ENCODE assay signal across 8 cellular contexts in the genomic region with DNA sequence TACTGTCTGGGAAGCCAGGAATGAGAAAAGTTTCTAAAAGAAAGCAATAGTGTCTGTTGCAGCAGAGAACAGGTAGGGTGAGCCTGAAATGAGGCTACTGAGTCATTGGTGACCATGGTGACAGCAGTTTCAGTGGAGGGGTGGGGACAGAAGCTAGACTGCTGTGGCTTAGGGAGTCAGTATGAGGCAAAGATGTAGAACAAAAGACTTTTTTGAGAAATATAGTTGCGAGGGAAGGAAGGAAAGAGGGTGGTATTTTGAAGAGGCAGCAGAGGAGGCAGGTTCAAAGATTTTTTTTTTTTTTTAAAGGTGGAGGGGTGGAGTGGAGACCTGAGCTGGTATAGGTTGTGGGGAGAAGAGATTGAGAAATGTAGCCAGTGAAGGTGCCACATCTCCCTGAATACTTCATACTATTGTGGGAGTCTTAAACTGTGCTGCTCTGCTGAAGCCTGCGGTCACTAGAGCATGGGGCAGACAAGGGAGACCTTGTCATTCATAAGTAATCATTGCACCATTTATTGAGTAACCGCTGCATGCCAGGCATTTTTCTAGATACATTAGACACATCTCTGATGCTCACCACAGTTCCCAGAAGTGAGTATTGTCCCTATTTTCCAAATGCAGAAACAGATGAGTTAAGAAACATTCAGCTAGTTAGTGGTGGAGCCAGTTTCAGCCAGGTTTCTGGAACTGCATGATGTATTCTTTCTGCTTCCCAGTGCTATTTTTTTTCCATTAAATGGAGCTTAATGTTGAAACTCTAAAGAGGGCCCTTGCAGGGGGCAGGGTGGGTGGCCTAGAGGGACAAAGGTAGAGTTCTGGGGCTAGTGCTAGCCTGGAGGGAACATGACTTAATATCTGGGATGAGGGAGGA. TPM values are rescaled to one million over a fixed set of nuclear protein-coding genes. Genes with fewer than 3 reads are reported as not detected.
DNase-seq lines count a peak whose midpoint lies in the region; ATAC-seq, FAIRE-seq and TF ChIP-seq lines count a peak whose summit lies in the region.

No MANE protein-coding gene starts in this region.

- H3K4me1 ChIP-seq in A549 (peaks cover 57% of the 10 kb centered on the region), trophoblast cell (ENCODE audit: control insufficient read depth in 1 of 2, insufficient read depth in 2 of 2, low read length in 2 of 2) (peaks cover 6 to 18% of the 10 kb centered on the region in 2 experiments)

- TF ChIP-seq EP300 in A549 (IDR thresholded peaks at IDR 0.05) = peak in 1 of 2 experiments; percentile 70; a peak in 1 of 5 replicates

- H3K23ac ChIP-seq in trophoblast cell (ENCODE audit: low read length) = no peak overlapping the region

- no peaks in the 10 kb centered on the region for H3K9me3 Mint-ChIP-seq in activated CD4-positive, alpha-beta T cell treated with anti-CD3 and anti-CD28 coated beads, Interleukin-2, amount 10 ng/mL, durations not matched to agents 24 days and 14 days

- TF ChIP-seq POLR2A in A549 (IDR thresholded peaks at IDR 0.05; ENCODE audit: low read length) = no peak

- H3K4me2 ChIP-seq in A549 (peak overlapping the region; percentile 87), trophoblast cell (ENCODE audit: low read length) (peak overlapping the region; percentile 28)

- H3K27ac ChIP-seq in A549 (peak overlapping the region; percentile 65 to 87), trophoblast cell (ENCODE audit: low read depth, low read length) (peak overlapping the region; percentile 44)

- no peak overlapping the region for H4K8ac ChIP-seq in trophoblast cell (ENCODE audit: low read depth, low read length)

- H2BK12ac ChIP-seq in trophoblast cell (ENCODE audit: low read length) = no peak overlapping the region

- H3K4ac ChIP-seq in trophoblast cell (ENCODE audit: low read depth, low read length) = no peak overlapping the region

- peak in 1 of 2 experiments; percentile 23; a peak in 1 of 5 replicates for TF ChIP-seq RAD21 in A549 (conservative IDR thresholded peaks at IDR 0.05 in 1 of 2, IDR thresholded peaks at IDR 0.05 in 1 of 2)

- ATAC-seq in A549 (peak; percentile 87 to 90), GM19438 (IDR thresholded peaks at IDR 0.05; ENCODE audit: low read depth, unreplicated experiment) (peak; percentile 61), GM19328 (IDR thresholded peaks at IDR 0.05; ENCODE audit: unreplicated experiment) (no peak)

- H3K4me3 Mint-ChIP-seq in activated CD4-positive, alpha-beta T cell treated with anti-CD3 and anti-CD28 coated beads, Interleukin-2, amount 10 ng/mL, durations not matched to agents 24 days and 14 days = peak overlapping the region; percentile 43

- H3K27me3 Mint-ChIP-seq in activated CD4-positive, alpha-beta T cell treated with anti-CD3 and anti-CD28 coated beads, Interleukin-2, amount 10 ng/mL, durations not matched to agents 24 days and 14 days = no peaks in the 10 kb centered on the region

- H3K4me1 Mint-ChIP-seq in activated CD4-positive, alpha-beta T cell treated with anti-CD3 and anti-CD28 coated beads, Interleukin-2, amount 10 ng/mL, durations not matched to agents 24 days and 14 days = peaks cover 62% of the 10 kb centered on the region

- H4K12ac ChIP-seq in trophoblast cell (ENCODE audit: low read depth, low read length) = no peak overlapping the region

- H3K36me3 Mint-ChIP-seq in activated CD4-positive, alpha-beta T cell treated with anti-CD3 and anti-CD28 coated beads, Interleukin-2, amount 10 ng/mL, durations not matched to agents 24 days and 14 days (ENCODE audit: low read depth) = peaks cover 6% of the 10 kb centered on the region

- H2AFZ ChIP-seq in trophoblast cell (ENCODE audit: insufficient read depth, low read length, poor library complexity) = no peak overlapping the region

- H2BK5ac ChIP-seq in trophoblast cell (ENCODE audit: low read depth, low read length, poor library complexity) = no peak overlapping the region

- H2BK120ac ChIP-seq in trophoblast cell (ENCODE audit: insufficient read depth, low read length, poor library complexity) = no peak overlapping the region

- no peak for TF ChIP-seq CTCF in A549 (IDR thresholded peaks at IDR 0.05)

- no peak overlapping the region for H3K18ac ChIP-seq in trophoblast cell (ENCODE audit: low read length)

- no peaks in the 10 kb centered on the region for H3K79me2 ChIP-seq in trophoblast cell (ENCODE audit: control insufficient read depth, insufficient read depth, low read length, poor library complexity)

- WGBS in A549 (ENCODE audit: missing lambda C conversion rate) = 21% methylated on average over 3 of the region's 3 CpGs
- 100% methylated on average over 1 of the region's 3 CpGs for WGBS in trophoblast cell (ENCODE audit: extremely low coverage, insufficient coverage, insufficient read length)

- POLR2A ChIA-PET in A549 (lab: Yijun Ruan, JAX) = interaction anchor here (0.5 to 2.5 kb wide), 3 partner anchors 50 to 167 kb away, joined by 3 to 15 read pairs (median 3); partner anchors contain the start of gene STIM1

- intact Hi-C loops in activated CD4-positive, alpha-beta T cell treated with anti-CD3 and anti-CD28 coated beads, Interleukin-2, amount 10 ng/mL, durations not matched to agents 24 days and 14 days (cut with micrococcal nuclease) = loop anchor here (1.0 to 5.0 kb wide), 4 partner anchors 15 to 63 kb away; no protein-coding TSS in a partner anchor

- no peaks in the 10 kb centered on the region for H3K9me3 ChIP-seq in A549
- H3K9me3 ChIP-seq in trophoblast cell (ENCODE audit: insufficient read depth, low read depth, low read length) = peaks cover 2% of the 10 kb centered on the region

- FAIRE-seq in A549 (lab: Jason Lieb, UNC) = no peak

- H3K14ac ChIP-seq in trophoblast cell (ENCODE audit: low read length) = no peak overlapping the region

- no peak overlapping the region for H2AK5ac ChIP-seq in trophoblast cell (ENCODE audit: low read length)

- DNase-seq in A549 (ENCODE audit: low read depth in 1 of 2, low spot score in 1 of 2) = peak; percentile 62 to 76
- DNase-seq in HK-2 (ENCODE audit: unreplicated experiment) = peak; percentile 50
- peak; percentile 88 for DNase-seq in activated CD4-positive, alpha-beta T cell treated with anti-CD3 and anti-CD28 coated beads, Interleukin-2, amount 10 ng/mL, durations not matched to agents 24 days and 14 days
- peak; percentile 12 for DNase-seq in effector CD8-positive, alpha-beta T cell (lab: John Stamatoyannopoulos, UW)
- DNase-seq in trophoblast cell = peak; percentile 95 to 99
- DNase-seq in GOT3 (lab: John Stamatoyannopoulos, UW) = no peak

- peak overlapping the region; percentile 75 for H3K27ac Mint-ChIP-seq in activated CD4-positive, alpha-beta T cell treated with anti-CD3 and anti-CD28 coated beads, Interleukin-2, amount 10 ng/mL, durations not matched to agents 24 days and 14 days

- H3K27me3 ChIP-seq in trophoblast cell (ENCODE audit: insufficient read depth, low read length) = no peaks in the 10 kb centered on the region

- peaks cover 2% of the 10 kb centered on the region for H3K79me1 ChIP-seq in trophoblast cell (ENCODE audit: low read length)

- H4K91ac ChIP-seq in trophoblast cell (ENCODE audit: low read depth, low read length) = no peak overlapping the region

- H3K9ac ChIP-seq in trophoblast cell (ENCODE audit: low read length) = no peak overlapping the region

- no peaks in the 10 kb centered on the region for H3K36me3 ChIP-seq in trophoblast cell (ENCODE audit: control insufficient read depth in 1 of 2, insufficient read depth in 2 of 2, low read length in 2 of 2)

- H3K4me3 ChIP-seq in A549 (peak overlapping the region; percentile 8; the same call in 1 of the 3 replicates), trophoblast cell (ENCODE audit: low read depth, low read length) (no peak overlapping the region)

- CTCF ChIA-PET in A549 (lab: Yijun Ruan, JAX) = interaction anchor here (0.5 to 3.7 kb wide), 6 partner anchors 10 to 167 kb away, joined by 3 to 22 read pairs (median 4); partner anchors contain the start of gene STIM1

TF ChIP-seq in A549, 52 proteins besides CTCF, POLR2A, EP300 and RAD21 (continues in another document):
- TF ChIP-seq TFCP2L1 (CRISPR knock-in tag; IDR thresholded peaks at IDR 0.05) (no peak), KDM5A (IDR thresholded peaks at IDR 0.05) (no peak), JUN (IDR thresholded peaks at IDR 0.05) (peak in 1 of 2 experiments; percentile 73; a peak in 2 of 5 replicates), TP53 (CRISPR knock-in tag; IDR thresholded peaks at IDR 0.05) (no peak), RNF2 (IDR thresholded peaks at IDR 0.05; ENCODE audit: borderline replicate concordance, low read depth) (no peak), MAFK (IDR thresholded peaks at IDR 0.05; ENCODE audit: partially characterized antibody) (no peak), ESRRA (IDR thresholded peaks at IDR 0.05; ENCODE audit: borderline replicate concordance, low read length) (no peak), SREBF2 (IDR thresholded peaks at IDR 0.05) (no peak), ZC3H11A (IDR thresholded peaks at IDR 0.05) (no peak), HOXA7 (CRISPR knock-in tag; IDR thresholded peaks at IDR 0.05) (no peak), GATA3 (IDR thresholded peaks at IDR 0.05; ENCODE audit: borderline replicate concordance) (0 out of 2 replicates have a peak, but pooled peaks have one; percentile 21), SMC3 (IDR thresholded peaks at IDR 0.05) (no peak), ZNF302 (CRISPR knock-in tag; IDR thresholded peaks at IDR 0.05) (no peak), RFX5 (IDR thresholded peaks at IDR 0.05) (no peak), HDAC2 (IDR thresholded peaks at IDR 0.05) (no peak)
- TF ChIP-seq, protein P1, sequence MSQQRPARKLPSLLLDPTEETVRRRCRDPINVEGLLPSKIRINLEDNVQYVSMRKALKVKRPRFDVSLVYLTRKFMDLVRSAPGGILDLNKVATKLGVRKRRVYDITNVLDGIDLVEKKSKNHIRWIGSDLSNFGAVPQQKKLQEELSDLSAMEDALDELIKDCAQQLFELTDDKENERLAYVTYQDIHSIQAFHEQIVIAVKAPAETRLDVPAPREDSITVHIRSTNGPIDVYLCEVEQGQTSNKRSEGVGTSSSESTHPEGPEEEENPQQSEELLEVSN (IDR thresholded peaks at IDR 0.05; ENCODE audit: borderline replicate concordance, low read depth) = no peak
- TF ChIP-seq, protein P2, sequence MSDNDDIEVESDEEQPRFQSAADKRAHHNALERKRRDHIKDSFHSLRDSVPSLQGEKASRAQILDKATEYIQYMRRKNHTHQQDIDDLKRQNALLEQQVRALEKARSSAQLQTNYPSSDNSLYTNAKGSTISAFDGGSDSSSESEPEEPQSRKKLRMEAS (IDR thresholded peaks at IDR 0.05) = peak; percentile 39; the same call in 1 of the 2 replicates

RNA-seq across cellular contexts. Expression of gene STIM1, which starts 49.9 kb away (rescaled TPM):
- polyA plus RNA-seq in A549 (2011; rRNA removed) = 38.7 and 42.5 TPM in 2 replicates
- polyA plus RNA-seq in A549 (2012; cell fraction: cytosol; rRNA removed) = 22.4 and 26.1 TPM in 2 replicates
- polyA plus RNA-seq in A549 (2012; cell fraction: nucleus; rRNA removed) = 40.8 and 56.0 TPM in 2 replicates
- polyA plus RNA-seq in A549 (2017; fragmentation: RNase III; extraction: RNeasy Plus Mini Kit Qiagen cat#74134 plus additional on column Dnase treatment) = 32.8 to 35.3 TPM (median 35.2 TPM) in 3 replicates
- 60.6 and 70.8 TPM in 2 replicates for polyA minus RNA-seq in A549 (2011; rRNA and poly(A)+ RNA removed)
- 60.6 and 63.4 TPM in 2 replicates for total RNA-seq in activated CD4-positive, alpha-beta T cell treated with anti-CD3 and anti-CD28 coated beads, Interleukin-2, amount 10 ng/mL, durations not matched to agents 24 days and 14 days
- polyA plus RNA-seq in trophoblast cell (2013) = 17.6 and 18.0 TPM in 2 replicates
